Comparison of ENCODE assay signal across 8 cellular contexts in the genomic region with DNA sequence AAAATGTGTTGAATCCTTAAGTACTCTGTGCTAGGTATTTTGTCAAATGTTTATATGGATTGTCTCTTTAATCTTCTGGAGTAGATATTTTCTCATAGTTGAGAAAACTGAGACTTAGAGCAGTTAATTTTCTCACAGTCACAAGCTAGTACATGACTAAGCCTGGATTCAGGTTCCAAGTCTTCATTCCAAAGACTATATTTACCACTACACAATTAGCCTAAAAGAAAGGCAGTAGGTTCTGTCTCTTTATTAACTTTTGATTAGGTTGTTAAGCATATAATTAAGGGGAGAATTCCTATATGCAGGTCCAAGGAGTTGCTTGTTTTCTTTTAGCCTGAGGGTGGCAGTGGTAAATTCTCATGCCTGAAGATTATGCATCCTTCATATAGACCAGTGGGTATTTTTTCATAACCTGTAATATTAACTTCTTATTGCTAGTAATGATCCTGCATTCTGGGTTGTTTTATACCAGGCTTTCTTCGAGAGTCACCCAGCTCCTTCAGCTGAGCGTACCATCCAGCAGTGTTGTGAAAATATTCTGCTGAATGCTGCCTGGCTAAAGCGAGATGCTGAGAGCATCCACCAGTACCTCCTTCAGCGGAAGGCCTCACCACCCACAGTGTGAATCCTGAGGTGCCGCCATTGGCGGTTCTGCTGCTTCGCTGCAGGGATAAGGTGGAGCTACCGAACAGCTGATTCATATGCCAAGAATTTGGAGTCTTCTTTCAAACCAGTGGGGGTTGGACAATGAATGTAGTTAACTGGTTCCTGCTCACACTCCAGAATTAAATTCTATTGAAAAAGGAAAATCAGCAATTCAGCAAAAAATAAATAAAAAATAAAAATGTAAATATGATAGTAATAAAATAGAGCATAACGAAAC. TPM values are rescaled to one million over a fixed set of nuclear protein-coding genes. Genes with fewer than 3 reads are reported as not detected.
DNase-seq lines count a peak whose midpoint lies in the region; ATAC-seq and TF ChIP-seq lines count a peak whose summit lies in the region.

No MANE protein-coding gene starts in this region.

- no peak overlapping the region for H2BK5ac ChIP-seq in mesenchymal stem cell (ENCODE audit: low read depth, low read length, poor library complexity, severe bottlenecking)

- intact Hi-C loops in posterior vena cava (cut with DNase I): loop anchor here in 1 of 2 donors (10.0 kb wide), 1 partner anchor 117 kb away; no protein-coding TSS in a partner anchor

- H4K8ac ChIP-seq in mesenchymal stem cell (ENCODE audit: low read length): peak overlapping the region; percentile 63

- no peak overlapping the region for H2AFZ ChIP-seq in mesenchymal stem cell (ENCODE audit: low read depth, low read length)

- no peak for ATAC-seq in HG03565 (IDR thresholded peaks at IDR 0.05; ENCODE audit: unreplicated experiment)
- ATAC-seq in HG03521 (IDR thresholded peaks at IDR 0.05; ENCODE audit: unreplicated experiment): no peak

- no peak overlapping the region for H3K18ac ChIP-seq in mesenchymal stem cell (ENCODE audit: low read depth in 1 of 2, low read length in 2 of 2)

- H3K36me3 ChIP-seq in mesenchymal stem cell (ENCODE audit: control insufficient read depth in 1 of 2, insufficient read depth in 2 of 2, low read depth in 1 of 2, low read length in 2 of 2): peaks cover 12 to 82% of the 10 kb centered on the region in 2 experiments

- H3K4me2 ChIP-seq in mesenchymal stem cell (ENCODE audit: low read length, poor library complexity, severe bottlenecking): peak overlapping the region; percentile 23

- H3K4me3 ChIP-seq in LNCaP clone FGC (ENCODE audit: low read depth, low read length) (no peak overlapping the region), cardiac fibroblast (replicated peaks in 1 of 2; ENCODE audit: low read depth in 2 of 2, low read length in 2 of 2) (no peak overlapping the region), mesenchymal stem cell (ENCODE audit: insufficient read depth in 1 of 2, low read depth in 1 of 2, low read length in 2 of 2) (peak overlapping the region in 1 of 2 experiments; percentile 61)

- H3K14ac ChIP-seq in mesenchymal stem cell (ENCODE audit: low read length in 2 of 2): peak overlapping the region in 1 of 2 experiments; percentile 18

- no peaks in the 10 kb centered on the region for H3K27me3 ChIP-seq in mesenchymal stem cell (ENCODE audit: control insufficient read depth in 1 of 2, insufficient read depth in 1 of 2, low read length in 2 of 2)

- TF ChIP-seq CTCF in AG09319 (IDR thresholded peaks at IDR 0.05; ENCODE audit: low read depth, low read length): no peak
- TF ChIP-seq CTCF in LNCaP clone FGC (IDR thresholded peaks at IDR 0.05; ENCODE audit: control insufficient read depth, extremely low read depth, insufficient read depth): 0 out of 2 replicates have a peak, but pooled peaks have one; percentile 5
- TF ChIP-seq CTCF in cardiac fibroblast (IDR thresholded peaks at IDR 0.05; ENCODE audit: low read depth, low read length): no peak

- H2BK120ac ChIP-seq in mesenchymal stem cell (ENCODE audit: low read depth, low read length): no peak overlapping the region

- 32% methylated on average over 5 of the region's 9 CpGs for WGBS in mesenchymal stem cell

- H2BK15ac ChIP-seq in mesenchymal stem cell (ENCODE audit: low read depth, poor library complexity, severe bottlenecking): no peak overlapping the region

- no peak overlapping the region for H2AK5ac ChIP-seq in mesenchymal stem cell (ENCODE audit: low read length, severe bottlenecking)

- H3K79me1 ChIP-seq in mesenchymal stem cell (replicated peaks; ENCODE audit: low read length, poor library complexity, severe bottlenecking): peaks cover 5% of the 10 kb centered on the region

- peak overlapping the region; percentile 77 for H3K9ac ChIP-seq in mesenchymal stem cell (ENCODE audit: low read length)

- no peak overlapping the region for H4K91ac ChIP-seq in mesenchymal stem cell (ENCODE audit: low read length)

- no peak overlapping the region for H3K23ac ChIP-seq in mesenchymal stem cell (ENCODE audit: low read length in 2 of 2)

- H3K9me3 ChIP-seq in mesenchymal stem cell (ENCODE audit: control insufficient read depth, low read length): no peaks in the 10 kb centered on the region

- no peak overlapping the region for H2BK12ac ChIP-seq in mesenchymal stem cell (ENCODE audit: low read length in 2 of 2)

- H3K27ac ChIP-seq in mesenchymal stem cell (ENCODE audit: low read length, poor library complexity, severe bottlenecking): peak overlapping the region; percentile 93

- peaks cover 6% of the 10 kb centered on the region for H3K4me1 ChIP-seq in mesenchymal stem cell (ENCODE audit: control insufficient read depth, insufficient read depth, low read depth, low read length)

- no peak overlapping the region for H3K4ac ChIP-seq in mesenchymal stem cell (ENCODE audit: low read depth in 1 of 2, low read length in 2 of 2)

- DNase-seq in AG09319 (ENCODE audit: extremely low read depth, low read depth): peak; percentile 30
- no peak for DNase-seq in LNCaP clone FGC (ENCODE audit: low read depth)
- DNase-seq in cardiac fibroblast (ENCODE audit: low read depth in 2 of 2): peak; percentile 90 to 92
- peak; percentile 91 for DNase-seq in mesenchymal stem cell
- DNase-seq in posterior vena cava (ENCODE audit: low spot score): no peak
- no peak for DNase-seq in NCI-H1048 (lab: John Stamatoyannopoulos, UW)

RNA-seq across cellular contexts. Expression of a gene that starts 28.2 kb away (rescaled TPM):
- 228 TPM for polyA plus RNA-seq in mesenchymal stem cell (2013, experiment 1 of 2)
- 191 TPM for polyA plus RNA-seq in mesenchymal stem cell (2013, experiment 2 of 2)
- 100 to 1,000 TPM; 193 to 198 TPM for total RNA-seq in posterior vena cava

Comparison
In these comparisons a context has a peak if more than half of its experiments do, and no peak if none do; other contexts are left out.
1. DNase-seq: peak in AG09319 (single experiment), cardiac fibroblast (2 of 2) and mesenchymal stem cell (single experiment); none in LNCaP clone FGC (single experiment), posterior vena cava (single experiment) and NCI-H1048 (single experiment).